8 cellular contexts compared by ENCODE assay signal in genomic region chr18:63320041-63320689, GRCh38. TPM values are rescaled to one million over a fixed set of nuclear protein-coding genes. Genes with fewer than 3 reads are reported as not detected.
DNase-seq lines count a peak whose midpoint lies in the region; ATAC-seq and TF ChIP-seq lines count a peak whose summit lies in the region.

No MANE protein-coding gene starts in this region.

- no peak overlapping the region for H3K23ac ChIP-seq in mesenchymal stem cell (ENCODE audit: low read length in 2 of 2)

- peak overlapping the region; percentile 91 for H4K8ac ChIP-seq in mesenchymal stem cell (ENCODE audit: low read length)

- H3K27ac ChIP-seq in C4-2B (peak overlapping the region; percentile 72), mesenchymal stem cell (ENCODE audit: low read length, poor library complexity, severe bottlenecking) (no peak overlapping the region)
- H3K27ac ChIP-seq in effector memory CD4-positive, alpha-beta T cell (ENCODE audit: insufficient read depth, low read length, poor library complexity, severe bottlenecking), result peak overlapping the region; percentile 84

- DNase-seq in NCI-H82 treated with DMSO at 0.1 percent for 48 hours (lab: John Stamatoyannopoulos, UW; ENCODE audit: unreplicated experiment) (peak; percentile 13), mesenchymal stem cell (peak; percentile 78)
- peak; percentile 68 to 79 for DNase-seq in activated CD8-positive, alpha-beta memory T cell treated with anti-CD3 and anti-CD28 coated beads for 1 hour (ENCODE audit: extremely low read depth in 1 of 2, low read depth in 1 of 2)
- peak; percentile 83 to 84 (median 83) for DNase-seq in effector memory CD4-positive, alpha-beta T cell
- peak; percentile 73 for DNase-seq in stimulated activated CD8-positive, alpha-beta memory T cell treated with anti-CD3 and anti-CD28 coated beads, Interleukin-15, amount 100 ng/mL, for 1 hour (ENCODE audit: low read depth)

- peak overlapping the region; percentile 77 for H2BK120ac ChIP-seq in mesenchymal stem cell (ENCODE audit: low read depth, low read length)

- H4K91ac ChIP-seq in mesenchymal stem cell (ENCODE audit: low read length), result peak overlapping the region; percentile 59

- peak overlapping the region; percentile 38 to 47 for H3K4ac ChIP-seq in mesenchymal stem cell (ENCODE audit: low read depth in 1 of 2, low read length in 2 of 2)

- H2BK15ac ChIP-seq in mesenchymal stem cell (ENCODE audit: low read depth, poor library complexity, severe bottlenecking), result peak overlapping the region; percentile 77

- peak overlapping the region in 1 of 2 experiments; percentile 84 for H2BK12ac ChIP-seq in mesenchymal stem cell (ENCODE audit: low read length in 2 of 2)

- peak overlapping the region; percentile 48 to 85 for H3K18ac ChIP-seq in mesenchymal stem cell (ENCODE audit: low read depth in 1 of 2, low read length in 2 of 2)

- H3K4me1 ChIP-seq in effector memory CD4-positive, alpha-beta T cell (ENCODE audit: control insufficient read depth, insufficient read depth, low read length, poor library complexity, severe bottlenecking), result peaks cover 15% of the 10 kb centered on the region
- H3K4me1 ChIP-seq in mesenchymal stem cell (ENCODE audit: control insufficient read depth, insufficient read depth, low read depth, low read length), result peaks cover 13% of the 10 kb centered on the region

- peak overlapping the region; percentile 89 for H3K4me3 ChIP-seq in effector memory CD4-positive, alpha-beta T cell (ENCODE audit: insufficient read depth, low read depth, low read length, poor library complexity, severe bottlenecking)
- peak overlapping the region; percentile 78 to 79 for H3K4me3 ChIP-seq in mesenchymal stem cell (ENCODE audit: insufficient read depth in 1 of 2, low read depth in 1 of 2, low read length in 2 of 2)

- 2% methylated on average over 41 of the region's 94 CpGs for WGBS in mesenchymal stem cell

- ATAC-seq in GM19351 (IDR thresholded peaks at IDR 0.05; ENCODE audit: unreplicated experiment) (peak; percentile 59), HG03469 (IDR thresholded peaks at IDR 0.05; ENCODE audit: unreplicated experiment) (peak; percentile 37)

- no peaks in the 10 kb centered on the region for H3K27me3 ChIP-seq in effector memory CD4-positive, alpha-beta T cell (replicated peaks; ENCODE audit: control insufficient read depth, insufficient read depth, low read length, poor library complexity, severe bottlenecking)
- no peaks in the 10 kb centered on the region for H3K27me3 ChIP-seq in mesenchymal stem cell (ENCODE audit: control insufficient read depth in 1 of 2, insufficient read depth in 1 of 2, low read length in 2 of 2)

- peak; percentile 72 for TF ChIP-seq CTCF in C4-2B (conservative IDR thresholded peaks at IDR 0.05)

- peak overlapping the region in 1 of 2 experiments; percentile 35 for H3K14ac ChIP-seq in mesenchymal stem cell (ENCODE audit: low read length in 2 of 2)

- no peaks in the 10 kb centered on the region for H3K9me3 ChIP-seq in effector memory CD4-positive, alpha-beta T cell (ENCODE audit: control insufficient read depth, low read length)
- no peaks in the 10 kb centered on the region for H3K9me3 ChIP-seq in mesenchymal stem cell (ENCODE audit: control insufficient read depth, low read length)

- H2AK5ac ChIP-seq in mesenchymal stem cell (ENCODE audit: low read length, severe bottlenecking), result no peak overlapping the region

- H3K79me1 ChIP-seq in mesenchymal stem cell (replicated peaks; ENCODE audit: low read length, poor library complexity, severe bottlenecking), result peaks cover 9% of the 10 kb centered on the region

- peak overlapping the region; percentile 87 for H3K9ac ChIP-seq in mesenchymal stem cell (ENCODE audit: low read length)

- peak overlapping the region; percentile 81 for H3K4me2 ChIP-seq in mesenchymal stem cell (ENCODE audit: low read length, poor library complexity, severe bottlenecking)

- H2BK5ac ChIP-seq in mesenchymal stem cell (ENCODE audit: low read depth, low read length, poor library complexity, severe bottlenecking), result no peak overlapping the region

- H3K36me3 ChIP-seq in effector memory CD4-positive, alpha-beta T cell (ENCODE audit: control insufficient read depth, insufficient read depth, low read length), result no peaks in the 10 kb centered on the region
- H3K36me3 ChIP-seq in mesenchymal stem cell (ENCODE audit: control insufficient read depth in 1 of 2, insufficient read depth in 2 of 2, low read depth in 1 of 2, low read length in 2 of 2), result no peaks in the 10 kb centered on the region

- peak overlapping the region; percentile 36 for H2AFZ ChIP-seq in mesenchymal stem cell (ENCODE audit: low read depth, low read length)

RNA-seq across cellular contexts. Expression of gene BCL2, which starts 0.6 kb away (rescaled TPM):
- 0.28 TPM for polyA plus RNA-seq in mesenchymal stem cell (2013, experiment 1 of 2)
- polyA plus RNA-seq in mesenchymal stem cell (2013, experiment 2 of 2), result 0.19 TPM

RNA-seq across cellular contexts. Expression of gene KDSR, which starts 46.8 kb away (rescaled TPM):
- 27.4 TPM for polyA plus RNA-seq in mesenchymal stem cell (2013, experiment 1 of 2)
- polyA plus RNA-seq in mesenchymal stem cell (2013, experiment 2 of 2), result 28.3 TPM

Comparison
In these comparisons a context has a peak if more than half of its experiments do, and no peak if none do; other contexts are left out.
1. DNase-seq: peak in every context shown above with its lines; median percentile 83 in effector memory CD4-positive, alpha-beta T cell; 78 in mesenchymal stem cell; 74 in activated CD8-positive, alpha-beta memory T cell treated with anti-CD3 and anti-CD28 coated beads for 1 hour; 73 in stimulated activated CD8-positive, alpha-beta memory T cell treated with anti-CD3 and anti-CD28 coated beads, Interleukin-15, amount 100 ng/mL, for 1 hour; 13 in NCI-H82 treated with DMSO at 0.1 percent for 48 hours.